Comparison of ENCODE assay signal across 8 cellular contexts in the genomic region with DNA sequence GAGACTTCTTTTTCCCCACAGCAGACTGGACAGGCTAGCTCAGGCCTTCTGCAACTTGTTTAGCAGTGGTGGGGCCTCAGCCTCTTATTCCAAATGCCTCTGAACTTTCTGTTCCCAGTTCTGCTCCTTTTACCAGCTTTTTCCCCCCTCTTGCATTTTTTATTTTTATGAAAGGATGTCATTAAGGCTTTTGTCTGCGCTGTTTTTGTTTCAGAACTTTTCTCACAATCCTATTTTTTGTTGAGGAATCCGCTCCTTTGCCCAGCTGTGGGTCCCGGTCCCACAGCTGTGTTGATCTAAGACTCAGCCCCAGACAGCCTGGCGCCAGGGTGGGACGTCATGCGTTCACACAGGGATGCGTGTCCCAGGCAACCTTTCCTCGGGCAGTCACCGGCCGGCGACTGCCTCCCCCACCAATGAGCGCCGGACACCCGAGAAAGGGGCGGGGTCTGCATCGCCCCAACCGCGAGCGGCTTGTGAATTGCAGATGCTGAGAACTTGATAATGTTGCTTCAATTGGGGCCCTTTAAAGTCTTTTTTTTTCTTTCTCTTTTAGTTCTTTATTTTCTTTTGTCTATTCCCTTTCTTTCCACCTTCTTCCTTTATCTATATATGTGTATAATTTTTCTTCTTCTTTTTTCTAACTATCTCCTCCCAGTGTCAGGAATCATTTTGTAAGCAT.
A peak's percentile ranks its signal among the peaks of the same experiment; 100 is the strongest.
DNase-seq lines count a peak whose midpoint lies in the region; ATAC-seq and TF ChIP-seq lines count a peak whose summit lies in the region.

No MANE protein-coding gene starts in this region.

- no peak overlapping the region for H3K9ac ChIP-seq in HUES48 (ENCODE audit: low read depth, low read length)

- no peaks in the 10 kb centered on the region for H3K9me3 ChIP-seq in HUES48 (ENCODE audit: control insufficient read depth, insufficient read depth, low read length)

- DNase-seq in COR-L47 (lab: John Stamatoyannopoulos, UW): peak; percentile 98
- peak; percentile 65 for DNase-seq in NOMO-1 treated with DMSO at 0.1 percent for 48 hours (lab: John Stamatoyannopoulos, UW; ENCODE audit: unreplicated experiment)
- peak; percentile 99 for DNase-seq in brain microvascular endothelial cell
- DNase-seq in hypothalamus (lab: John Stamatoyannopoulos, UW): peak in 50 of 51 donors; percentile 12 to 97 (median 84)
- peak; percentile 94 for DNase-seq in putamen (ENCODE audit: low spot score)

- peaks cover 38% of the 10 kb centered on the region for H3K27me3 ChIP-seq in HUES48 (ENCODE audit: control insufficient read depth, insufficient read depth, low read length)
- no peaks in the 10 kb centered on the region for H3K27me3 ChIP-seq in brain microvascular endothelial cell (replicated peaks)

- H3K4me1 ChIP-seq in HUES48 (ENCODE audit: control insufficient read depth, insufficient read depth, low read length): peaks cover 46% of the 10 kb centered on the region

- no peak for TF ChIP-seq CTCF in brain microvascular endothelial cell (IDR thresholded peaks at IDR 0.05; ENCODE audit: low read depth, low read length, missing control alignments)

- H3K27ac ChIP-seq in HUES48 (ENCODE audit: low read depth, low read length): peak overlapping the region; percentile 97
- peak overlapping the region; percentile 100 for H3K27ac ChIP-seq in brain microvascular endothelial cell

- H3K36me3 ChIP-seq in HUES48 (ENCODE audit: control insufficient read depth, insufficient read depth, low read length): peaks cover 8% of the 10 kb centered on the region; the same call in 1 of the 2 replicates
- H3K36me3 ChIP-seq in brain microvascular endothelial cell (replicated peaks): peaks cover 19% of the 10 kb centered on the region

- no peak for ATAC-seq in GM18498 (IDR thresholded peaks at IDR 0.05; ENCODE audit: unreplicated experiment)
- no peak for ATAC-seq in GM18517 (IDR thresholded peaks at IDR 0.05; ENCODE audit: unreplicated experiment)

- in situ Hi-C loops in brain microvascular endothelial cell (cut with HindIII; ENCODE audit: low pct_ligation_motif_present, low sequenced_read_pairs): no loop called here

- H3K4me3 ChIP-seq in HUES48 (ENCODE audit: low read depth, low read length): peak overlapping the region; percentile 20
- H3K4me3 ChIP-seq in brain microvascular endothelial cell (ENCODE audit: low read depth, low read length): no peak overlapping the region
